In the genomic region with DNA sequence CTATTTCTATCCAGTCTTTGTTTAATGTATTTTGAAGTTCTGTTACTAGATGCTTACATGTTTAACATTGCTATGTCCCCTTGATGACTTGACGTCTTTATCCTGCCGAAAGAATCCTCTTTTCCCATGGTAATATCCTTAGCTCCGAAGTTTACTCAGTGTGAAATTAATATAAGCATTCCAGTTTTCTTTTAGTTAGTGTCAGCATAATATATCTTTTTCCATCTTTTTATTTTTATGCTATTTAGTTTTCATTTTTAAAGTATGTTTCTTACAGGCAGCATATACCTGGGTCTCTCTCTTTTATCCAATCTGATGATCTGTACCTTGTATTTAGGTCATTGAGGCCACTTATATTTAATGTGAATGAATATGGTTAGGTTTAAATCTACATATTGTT, we compare ENCODE assay signal across 29 cellular contexts.
"Had no signal": no experiment of that assay in that cellular context is flagged by ENCODE, and none has a peak within 500 bp of the region (broad histone marks: within the 10 kb centered on the region; RNA-seq: fewer than 3 reads in every experiment).

No MANE protein-coding gene starts in this region.

- DNase-seq: activated B cell treated with CpG ODN at 0.5 μM for 24 hours; activated CD4-positive, alpha-beta T cell treated with anti-CD3 and anti-CD28 coated beads for 48 hours; activated CD4-positive, alpha-beta T cell treated with anti-CD3 and anti-CD28 coated beads, Interleukin-2, amount 50 U/mL, for 1 hour; activated CD4-positive, alpha-beta T cell treated with anti-CD3 and anti-CD28 coated beads, Interleukin-2, amount 50 U/mL, for 48 hours; activated CD8-positive, alpha-beta memory T cell treated with anti-CD3 and anti-CD28 coated beads for 24 hours; activated CD8-positive, alpha-beta T cell treated with anti-CD3 and anti-CD28 coated beads for 36 hours; activated gamma-delta T cell; activated naive CD4-positive, alpha-beta T cell; activated naive CD4-positive, alpha-beta T cell treated with anti-CD3 and anti-CD28 coated beads, Interleukin-2, amount 10 ng/mL, durations not matched to agents 7 days and 5 days; activated naive CD8-positive, alpha-beta T cell treated with anti-CD3 and anti-CD28 coated beads, Interleukin-2, amount 10 ng/mL, durations not matched to agents 7 days and 5 days; activated T-cell treated with anti-CD3 and anti-CD28 coated beads, Interleukin-2, amount 50 U/mL, for 4 hours; amniotic stem cell; anterior cingulate cortex; brain microvascular endothelial cell; dorsolateral prefrontal cortex; effector memory CD4-positive, alpha-beta T cell; endodermal cell; foreskin fibroblast; head of caudate nucleus; T-cell; T-helper 17 cell; T1000; WERI-Rb-1 had no signal

- H3K27me3 Mint-ChIP-seq: activated B cell treated with CpG ODN at 0.5 μM for 24 hours; activated CD8-positive, alpha-beta T cell treated with anti-CD3 and anti-CD28 coated beads for 36 hours; central memory CD8-positive, alpha-beta T cell; dendritic cell treated with granulocyte-macrophage colony-stimulating factor and Interleukin-4, amounts not matched to agents 40 ng/mL and 50 ng/mL, for 4 days; T-cell had no signal

- H3K4me3 ChIP-seq: coronary artery, dorsolateral prefrontal cortex had no signal

- H3K27me3 ChIP-seq: brain microvascular endothelial cell, dorsolateral prefrontal cortex had no signal

- H3K4me1 Mint-ChIP-seq: central memory CD8-positive, alpha-beta T cell; endodermal cell; T-helper 17 cell had no signal

- H3K36me3 ChIP-seq: brain microvascular endothelial cell, WERI-Rb-1 had no signal

- H3K36me3 Mint-ChIP-seq: T-cell had no signal

- H3K4me3 Mint-ChIP-seq: activated B cell treated with CpG ODN at 0.5 μM for 24 hours; activated CD8-positive, alpha-beta T cell treated with anti-CD3 and anti-CD28 coated beads for 36 hours; activated naive CD4-positive, alpha-beta T cell treated with anti-CD3 and anti-CD28 coated beads, Interleukin-2, amount 10 ng/mL, durations not matched to agents 7 days and 5 days; activated naive CD8-positive, alpha-beta T cell treated with anti-CD3 and anti-CD28 coated beads, Interleukin-2, amount 10 ng/mL, durations not matched to agents 7 days and 5 days; activated T-cell treated with anti-CD3 and anti-CD28 coated beads, Interleukin-2, amount 50 U/mL, for 4 hours; central memory CD8-positive, alpha-beta T cell; dendritic cell treated with granulocyte-macrophage colony-stimulating factor and Interleukin-4, amounts not matched to agents 40 ng/mL and 50 ng/mL, for 4 days; endodermal cell; T-cell; T-helper 17 cell; T-helper 2 cell treated with Interferon-gamma antibody and Interleukin-4, amounts not matched to agents 5 μg/mL and 100 μg/mL, for 36 hours had no signal

- H3K9me3 Mint-ChIP-seq: central memory CD8-positive, alpha-beta T cell; endodermal cell had no signal

- H3K27ac ChIP-seq: brain microvascular endothelial cell, coronary artery, dorsolateral prefrontal cortex, WERI-Rb-1 had no signal

- ATAC-seq: activated CD4-positive, CD25-positive, alpha-beta regulatory T cell treated with anti-CD3 and anti-CD28 coated beads, Interleukin-2, amount 50 U/mL, for 24 hours; activated CD8-positive, alpha-beta T cell treated with anti-CD3 and anti-CD28 coated beads for 36 hours; activated T-cell treated with anti-CD3 and anti-CD28 coated beads, Interleukin-2, amount 50 U/mL, for 4 hours; esophagus mucosa; T-helper 17 cell had no signal

- H3K27ac Mint-ChIP-seq: activated B cell treated with CpG ODN at 0.5 μM for 24 hours; activated CD8-positive, alpha-beta T cell treated with anti-CD3 and anti-CD28 coated beads for 36 hours; activated naive CD4-positive, alpha-beta T cell treated with anti-CD3 and anti-CD28 coated beads, Interleukin-2, amount 10 ng/mL, durations not matched to agents 7 days and 5 days; activated naive CD8-positive, alpha-beta T cell treated with anti-CD3 and anti-CD28 coated beads, Interleukin-2, amount 10 ng/mL, durations not matched to agents 7 days and 5 days; dendritic cell treated with granulocyte-macrophage colony-stimulating factor and Interleukin-4, amounts not matched to agents 40 ng/mL and 50 ng/mL, for 4 days; endodermal cell; T-cell; T-helper 17 cell; T-helper 2 cell treated with Interferon-gamma antibody and Interleukin-4, amounts not matched to agents 5 μg/mL and 100 μg/mL, for 36 hours had no signal
